Comparison of ENCODE assay signal across 1 cellular context in the genomic region with DNA sequence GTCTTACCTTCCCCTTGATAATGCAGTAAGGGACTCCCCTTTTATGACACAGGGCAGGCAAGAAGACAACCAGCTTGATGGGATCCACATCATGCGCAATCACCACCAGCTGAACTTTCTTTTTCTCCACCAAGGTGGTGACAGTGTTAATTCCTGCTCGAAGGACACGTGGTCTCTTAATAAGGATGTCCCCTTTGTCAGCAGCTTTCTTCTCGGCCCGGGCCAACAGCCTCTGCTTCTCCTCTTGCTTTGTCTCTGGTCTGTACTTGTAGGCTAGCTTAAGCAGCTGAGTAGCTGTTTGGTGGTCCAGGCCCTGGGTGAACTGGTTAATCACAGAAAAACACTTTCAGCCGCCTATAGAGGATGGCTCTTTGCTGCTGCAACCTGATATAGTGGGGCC.
TF ChIP-seq lines count a peak whose summit lies in the region.

No MANE protein-coding gene starts in this region.

TF ChIP-seq in GM23338, 12 proteins besides CTCF, POLR2A, EP300 and RAD21 (continued from another document):
- TF ChIP-seq, protein P1, sequence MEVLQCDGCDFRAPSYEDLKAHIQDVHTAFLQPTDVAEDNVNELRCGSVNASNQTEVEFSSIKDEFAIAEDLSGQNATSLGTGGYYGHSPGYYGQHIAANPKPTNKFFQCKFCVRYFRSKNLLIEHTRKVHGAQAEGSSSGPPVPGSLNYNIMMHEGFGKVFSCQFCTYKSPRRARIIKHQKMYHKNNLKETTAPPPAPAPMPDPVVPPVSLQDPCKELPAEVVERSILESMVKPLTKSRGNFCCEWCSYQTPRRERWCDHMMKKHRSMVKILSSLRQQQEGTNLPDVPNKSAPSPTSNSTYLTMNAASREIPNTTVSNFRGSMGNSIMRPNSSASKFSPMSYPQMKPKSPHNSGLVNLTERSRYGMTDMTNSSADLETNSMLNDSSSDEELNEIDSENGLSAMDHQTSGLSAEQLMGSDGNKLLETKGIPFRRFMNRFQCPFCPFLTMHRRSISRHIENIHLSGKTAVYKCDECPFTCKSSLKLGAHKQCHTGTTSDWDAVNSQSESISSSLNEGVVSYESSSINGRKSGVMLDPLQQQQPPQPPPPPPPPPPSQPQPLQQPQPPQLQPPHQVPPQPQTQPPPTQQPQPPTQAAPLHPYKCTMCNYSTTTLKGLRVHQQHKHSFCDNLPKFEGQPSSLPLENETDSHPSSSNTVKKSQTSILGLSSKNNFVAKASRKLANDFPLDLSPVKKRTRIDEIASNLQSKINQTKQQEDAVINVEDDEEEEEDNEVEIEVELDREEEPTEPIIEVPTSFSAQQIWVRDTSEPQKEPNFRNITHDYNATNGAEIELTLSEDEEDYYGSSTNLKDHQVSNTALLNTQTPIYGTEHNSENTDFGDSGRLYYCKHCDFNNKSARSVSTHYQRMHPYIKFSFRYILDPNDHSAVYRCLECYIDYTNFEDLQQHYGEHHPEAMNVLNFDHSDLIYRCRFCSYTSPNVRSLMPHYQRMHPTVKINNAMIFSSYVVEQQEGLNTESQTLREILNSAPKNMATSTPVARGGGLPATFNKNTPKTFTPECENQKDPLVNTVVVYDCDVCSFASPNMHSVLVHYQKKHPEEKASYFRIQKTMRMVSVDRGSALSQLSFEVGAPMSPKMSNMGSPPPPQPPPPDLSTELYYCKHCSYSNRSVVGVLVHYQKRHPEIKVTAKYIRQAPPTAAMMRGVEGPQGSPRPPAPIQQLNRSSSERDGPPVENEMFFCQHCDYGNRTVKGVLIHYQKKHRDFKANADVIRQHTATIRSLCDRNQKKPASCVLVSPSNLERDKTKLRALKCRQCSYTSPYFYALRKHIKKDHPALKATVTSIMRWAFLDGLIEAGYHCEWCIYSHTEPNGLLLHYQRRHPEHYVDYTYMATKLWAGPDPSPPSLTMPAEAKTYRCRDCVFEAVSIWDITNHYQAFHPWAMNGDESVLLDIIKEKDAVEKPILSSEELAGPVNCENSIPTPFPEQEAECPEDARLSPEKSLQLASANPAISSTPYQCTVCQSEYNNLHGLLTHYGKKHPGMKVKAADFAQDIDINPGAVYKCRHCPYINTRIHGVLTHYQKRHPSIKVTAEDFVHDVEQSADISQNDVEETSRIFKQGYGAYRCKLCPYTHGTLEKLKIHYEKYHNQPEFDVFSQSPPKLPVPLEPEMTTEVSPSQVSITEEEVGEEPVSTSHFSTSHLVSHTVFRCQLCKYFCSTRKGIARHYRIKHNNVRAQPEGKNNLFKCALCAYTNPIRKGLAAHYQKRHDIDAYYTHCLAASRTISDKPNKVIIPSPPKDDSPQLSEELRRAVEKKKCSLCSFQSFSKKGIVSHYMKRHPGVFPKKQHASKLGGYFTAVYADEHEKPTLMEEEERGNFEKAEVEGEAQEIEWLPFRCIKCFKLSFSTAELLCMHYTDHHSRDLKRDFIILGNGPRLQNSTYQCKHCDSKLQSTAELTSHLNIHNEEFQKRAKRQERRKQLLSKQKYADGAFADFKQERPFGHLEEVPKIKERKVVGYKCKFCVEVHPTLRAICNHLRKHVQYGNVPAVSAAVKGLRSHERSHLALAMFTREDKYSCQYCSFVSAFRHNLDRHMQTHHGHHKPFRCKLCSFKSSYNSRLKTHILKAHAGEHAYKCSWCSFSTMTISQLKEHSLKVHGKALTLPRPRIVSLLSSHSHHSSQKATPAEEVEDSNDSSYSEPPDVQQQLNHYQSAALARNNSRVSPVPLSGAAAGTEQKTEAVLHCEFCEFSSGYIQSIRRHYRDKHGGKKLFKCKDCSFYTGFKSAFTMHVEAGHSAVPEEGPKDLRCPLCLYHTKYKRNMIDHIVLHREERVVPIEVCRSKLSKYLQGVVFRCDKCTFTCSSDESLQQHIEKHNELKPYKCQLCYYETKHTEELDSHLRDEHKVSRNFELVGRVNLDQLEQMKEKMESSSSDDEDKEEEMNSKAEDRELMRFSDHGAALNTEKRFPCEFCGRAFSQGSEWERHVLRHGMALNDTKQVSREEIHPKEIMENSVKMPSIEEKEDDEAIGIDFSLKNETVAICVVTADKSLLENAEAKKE (CRISPR knock-in tag; IDR thresholded peaks at IDR 0.05), result no peak
TF ChIP-seq in GM23338: peak in this region for 0.
